In genomic region chr16:67951485-67951884, GRCh38 we compare ENCODE assay signal across 18 cellular contexts. TPM values are rescaled to one million over a fixed set of nuclear protein-coding genes. Genes with fewer than 3 reads are reported as not detected.
DNase-seq lines count a peak whose midpoint lies in the region; ATAC-seq and TF ChIP-seq lines count a peak whose summit lies in the region.
"Had no signal": no experiment of that assay in that cellular context is flagged by ENCODE, and none has a peak within 500 bp of the region (broad histone marks: within the 10 kb centered on the region; RNA-seq: fewer than 3 reads in every experiment).

No MANE protein-coding gene starts in this region.

- peaks cover 2% of the 10 kb centered on the region for H3K79me2 ChIP-seq in fibroblast of lung (ENCODE audit: control insufficient read depth, insufficient read depth, low read length)

- H3K4me3 ChIP-seq in fibroblast of lung (replicated peaks in 1 of 4; ENCODE audit: control extremely low read depth in 1 of 4, insufficient read depth in 1 of 4, low read depth in 3 of 4, low read length in 4 of 4) = no peak overlapping the region
- no peak overlapping the region for H3K4me3 ChIP-seq in lower lobe of right lung
- H3K4me3 ChIP-seq: HAP-1, right lobe of liver had no signal

- no peak overlapping the region for H3K4me3 Mint-ChIP-seq in stimulated activated naive B cell treated with anti-CD40 and anti-IgM and Interleukin-4, amounts not matched to agents 10 μg/mL and 1 μg/mL and 100 μg/mL, for 72 hours
- H3K4me3 Mint-ChIP-seq: naive thymus-derived CD8-positive, alpha-beta T cell; stimulated activated naive CD8-positive, alpha-beta T cell treated with anti-CD3 and anti-CD28 coated beads, Interleukin-15, Interleukin-2, amounts not matched to agents 100 ng/mL and 50 ng/mL, for 24 hours had no signal

- H3K27me3 Mint-ChIP-seq in stimulated activated naive B cell treated with anti-CD40 and anti-IgM and Interleukin-4, amounts not matched to agents 10 μg/mL and 1 μg/mL and 100 μg/mL, for 72 hours = no peaks in the 10 kb centered on the region
- H3K27me3 Mint-ChIP-seq: naive thymus-derived CD8-positive, alpha-beta T cell; stimulated activated naive CD8-positive, alpha-beta T cell treated with anti-CD3 and anti-CD28 coated beads, Interleukin-15, Interleukin-2, amounts not matched to agents 100 ng/mL and 50 ng/mL, for 24 hours had no signal

- DNase-seq in RWPE1 (ENCODE audit: low spot score) (no peak), fibroblast of lung (ENCODE audit: low read depth in 2 of 2) (no peak), lower lobe of right lung (no peak), NCI-H748 (lab: John Stamatoyannopoulos, UW; ENCODE audit: unreplicated experiment) (no peak), retina (no peak), SHP77 (lab: John Stamatoyannopoulos, UW) (no peak)
- DNase-seq in stimulated activated naive B cell treated with anti-CD40 and anti-IgM and Interleukin-4, amounts not matched to agents 10 μg/mL and 1 μg/mL and 100 μg/mL, for 72 hours = no peak
- DNase-seq in activated T-cell treated with anti-CD3 and anti-CD28 coated beads, Interleukin-2, amount 50 U/mL, for 1 hour = no peak
- DNase-seq: activated gamma-delta T cell; DMS153; foreskin fibroblast; islet precursor cell; naive thymus-derived CD8-positive, alpha-beta T cell; NCI-H1417; NCI-H226 had no signal

- no peaks in the 10 kb centered on the region for H3K9me3 Mint-ChIP-seq in stimulated activated naive B cell treated with anti-CD40 and anti-IgM and Interleukin-4, amounts not matched to agents 10 μg/mL and 1 μg/mL and 100 μg/mL, for 72 hours
- H3K9me3 Mint-ChIP-seq: naive thymus-derived CD8-positive, alpha-beta T cell; stimulated activated naive CD8-positive, alpha-beta T cell treated with anti-CD3 and anti-CD28 coated beads, Interleukin-15, Interleukin-2, amounts not matched to agents 100 ng/mL and 50 ng/mL, for 24 hours had no signal

- H3K4me1 ChIP-seq in fibroblast of lung (ENCODE audit: control insufficient read depth, extremely low read depth, insufficient read depth, low read length) (peaks cover 7% of the 10 kb centered on the region), lower lobe of right lung (peaks cover 9% of the 10 kb centered on the region)
- H3K4me1 ChIP-seq: HAP-1 had no signal

- H3K27ac ChIP-seq in RWPE1 (peak overlapping the region; percentile 29), fibroblast of lung (ENCODE audit: insufficient read depth, low read length) (peak overlapping the region; percentile 57), lower lobe of right lung (peak overlapping the region; percentile 39)
- H3K27ac ChIP-seq: right lobe of liver had no signal

- peak overlapping the region; percentile 59 for H3K27ac Mint-ChIP-seq in stimulated activated naive B cell treated with anti-CD40 and anti-IgM and Interleukin-4, amounts not matched to agents 10 μg/mL and 1 μg/mL and 100 μg/mL, for 72 hours
- H3K27ac Mint-ChIP-seq: stimulated activated naive CD8-positive, alpha-beta T cell treated with anti-CD3 and anti-CD28 coated beads, Interleukin-15, Interleukin-2, amounts not matched to agents 100 ng/mL and 50 ng/mL, for 24 hours had no signal

- POLR2A ChIA-PET in RWPE1 (lab: Yijun Ruan, JAX; ENCODE audit: low non-redundant PET) = interaction anchor here (0.7 kb wide), 1 partner anchor 15 kb away, joined by 3 read pairs; no protein-coding TSS in a partner anchor

- H3K9ac ChIP-seq in fibroblast of lung (ENCODE audit: insufficient read depth, low read length) = no peak overlapping the region

- H4K20me1 ChIP-seq in fibroblast of lung (ENCODE audit: control insufficient read depth, extremely low read depth, insufficient read depth, low read length) = no peaks in the 10 kb centered on the region

- H2AFZ ChIP-seq in fibroblast of lung (ENCODE audit: low read length) = no peak overlapping the region

- peaks cover 35 to 46% of the 10 kb centered on the region in 2 donors for H3K36me3 Mint-ChIP-seq in stimulated activated naive B cell treated with anti-CD40 and anti-IgM and Interleukin-4, amounts not matched to agents 10 μg/mL and 1 μg/mL and 100 μg/mL, for 72 hours

- CTCF ChIA-PET in RWPE1 (lab: Yijun Ruan, JAX) = interaction anchor here (3.4 kb wide), 1 partner anchor 9 kb away, joined by 12 read pairs; no protein-coding TSS in a partner anchor

- peak in 1 of 2 donors; percentile 5 for ATAC-seq in lower lobe of right lung
- ATAC-seq in stimulated activated naive B cell treated with anti-CD40 and anti-IgM and Interleukin-4, amounts not matched to agents 10 μg/mL and 1 μg/mL and 100 μg/mL, for 72 hours (replicated peaks) = no peak
- ATAC-seq: naive thymus-derived CD8-positive, alpha-beta T cell; right lobe of liver had no signal

- no peak overlapping the region for H3K4me2 ChIP-seq in fibroblast of lung (ENCODE audit: extremely low read depth, insufficient read depth, low read length)

- H3K36me3 ChIP-seq in fibroblast of lung (ENCODE audit: control insufficient read depth, insufficient read depth, low read length) (peaks cover 57% of the 10 kb centered on the region), lower lobe of right lung (peaks cover 100% of the 10 kb centered on the region)

- intact Hi-C loops in lower lobe of right lung (cut with DNase I) = no loop called here

- H3K27me3 ChIP-seq in fibroblast of lung (ENCODE audit: control insufficient read depth, insufficient read depth, low read length) (no peaks in the 10 kb centered on the region), lower lobe of right lung (ENCODE audit: low read depth) (no peaks in the 10 kb centered on the region)
- H3K27me3 ChIP-seq: right lobe of liver had no signal

- H3K9me3 ChIP-seq in fibroblast of lung (ENCODE audit: control insufficient read depth, insufficient read depth, low read depth, low read length) (no peaks in the 10 kb centered on the region), lower lobe of right lung (no peaks in the 10 kb centered on the region)
- H3K9me3 ChIP-seq: HAP-1, right lobe of liver had no signal

- H3K4me1 Mint-ChIP-seq in stimulated activated naive B cell treated with anti-CD40 and anti-IgM and Interleukin-4, amounts not matched to agents 10 μg/mL and 1 μg/mL and 100 μg/mL, for 72 hours = no peaks in the 10 kb centered on the region

- TF ChIP-seq CTCF in RWPE1 (conservative IDR thresholded peaks at IDR 0.05; ENCODE audit: low read depth) (no peak), fibroblast of lung (conservative IDR thresholded peaks at IDR 0.05 in 1 of 2, IDR thresholded peaks at IDR 0.05 in 1 of 2; ENCODE audit: low read depth in 1 of 2, low read length in 2 of 2) (no peak), lower lobe of right lung (IDR thresholded peaks at IDR 0.05) (no peak)

RNA-seq across cellular contexts. Expression of gene LCAT, which starts 7.6 kb away (rescaled TPM):
- total RNA-seq in fibroblast of lung (3.3 and 6.4 TPM in 2 replicates), lower lobe of right lung (33.8 TPM)
- 4.5 and 5.8 TPM in 2 replicates for polyA plus RNA-seq in fibroblast of lung
- polyA plus RNA-seq in fibroblast of lung (2012) = 11.6 and 12.1 TPM in 2 replicates
- polyA minus RNA-seq in fibroblast of lung (ENCODE audit: low replicate concordance) = 6.0 and 26.2 TPM in 2 replicates

RNA-seq across cellular contexts. Expression of gene PSMB10, which starts 14.8 kb away (rescaled TPM):
- total RNA-seq in fibroblast of lung = 53.2 and 66.9 TPM in 2 replicates
- polyA plus RNA-seq in fibroblast of lung = 18.1 and 21.7 TPM in 2 replicates
- polyA plus RNA-seq in fibroblast of lung (2012) = 75.0 and 77.6 TPM in 2 replicates
- polyA minus RNA-seq in fibroblast of lung (ENCODE audit: low replicate concordance) = 20.7 and 24.4 TPM in 2 replicates
- total RNA-seq in lower lobe of right lung = 82.7 TPM

RNA-seq across cellular contexts. Expression of gene SLC12A4, which starts 17.0 kb away (rescaled TPM):
- total RNA-seq in fibroblast of lung = 60.4 and 120 TPM in 2 replicates
- polyA plus RNA-seq in fibroblast of lung = 41.4 and 42.2 TPM in 2 replicates
- 55.1 and 59.5 TPM in 2 replicates for polyA plus RNA-seq in fibroblast of lung (2012)
- polyA minus RNA-seq in fibroblast of lung (ENCODE audit: low replicate concordance) = 321 and 416 TPM in 2 replicates
- 80.3 TPM for total RNA-seq in lower lobe of right lung

RNA-seq across cellular contexts. Expression of gene CTRL, which starts 19.8 kb away (rescaled TPM):
- total RNA-seq in fibroblast of lung (0.26 and 0.33 TPM in 2 replicates), lower lobe of right lung (0.59 TPM)
- 0.14 and 0.53 TPM in 2 replicates for polyA plus RNA-seq in fibroblast of lung
- 0.24 and 0.41 TPM in 2 replicates for polyA plus RNA-seq in fibroblast of lung (2012)
- polyA minus RNA-seq in fibroblast of lung (ENCODE audit: low replicate concordance) = 15.6 TPM in 1 of 2 replicates, not detected in the other

RNA-seq across cellular contexts. Expression of gene DPEP3, which starts 28.8 kb away (rescaled TPM):
- total RNA-seq in fibroblast of lung (not detected in 2 replicates), lower lobe of right lung (0.18 TPM)
- not detected in 2 replicates for polyA plus RNA-seq in fibroblast of lung
- polyA plus RNA-seq in fibroblast of lung (2012) = not detected in 2 replicates
- polyA minus RNA-seq in fibroblast of lung (ENCODE audit: low replicate concordance) = not detected in 2 replicates
